In the genomic region with DNA sequence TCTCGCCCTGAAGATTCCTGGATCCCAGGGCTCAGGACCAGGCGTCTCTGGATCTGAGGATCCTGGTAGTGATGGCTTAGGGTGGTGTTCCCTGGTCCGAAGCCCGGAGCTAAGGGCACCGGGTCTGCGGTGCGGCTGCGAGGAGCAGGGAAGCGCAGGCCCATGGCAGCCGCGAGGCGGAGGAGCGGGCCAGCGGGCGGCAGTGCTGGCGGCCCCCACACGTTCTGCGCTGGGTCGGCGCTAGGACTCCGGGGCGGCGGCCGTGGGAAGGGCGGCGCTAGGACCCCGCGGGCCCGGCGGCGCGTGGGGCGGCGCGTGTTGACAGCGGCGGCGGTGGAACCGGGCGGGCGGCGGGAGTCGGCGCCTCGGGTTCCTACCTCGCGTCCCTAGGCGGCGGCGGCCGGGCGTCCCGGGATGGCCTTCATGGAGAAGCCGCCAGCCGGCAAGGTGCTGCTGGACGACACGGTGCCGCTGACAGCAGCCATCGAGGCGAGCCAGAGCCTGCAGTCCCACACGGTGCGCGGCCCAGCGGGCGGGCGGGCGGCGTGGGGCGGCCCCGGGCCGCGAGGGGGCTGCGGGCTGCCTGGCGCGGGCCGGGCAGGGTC, we compare ENCODE assay signal across 8 cellular contexts. TPM values are rescaled to one million over a fixed set of nuclear protein-coding genes. Genes with fewer than 3 reads are reported as not detected.
DNase-seq lines count a peak whose midpoint lies in the region; ATAC-seq and TF ChIP-seq lines count a peak whose summit lies in the region.

PXK (plus strand) TSS at position 318 of the 605 bp plus-strand sequence; CDS start at position 415, 97 bp downstream.

- H3K9me3 Mint-ChIP-seq in CD14-positive monocyte, result no peaks in the 10 kb centered on the region
- H3K9me3 Mint-ChIP-seq in naive thymus-derived CD8-positive, alpha-beta T cell, result no peaks in the 10 kb centered on the region
- no peaks in the 10 kb centered on the region for H3K9me3 Mint-ChIP-seq in stimulated activated naive B cell treated with anti-CD40 and anti-IgM and Interleukin-4, amounts not matched to agents 10 μg/mL and 1 μg/mL and 100 μg/mL, for 72 hours

- H3K27ac ChIP-seq in RWPE1, result peak within 1 kb of the TSS; percentile 80

- peak within 1 kb of the TSS; percentile 94 to 100 (median 98) for H3K27ac Mint-ChIP-seq in CD14-positive monocyte
- H3K27ac Mint-ChIP-seq in naive thymus-derived CD8-positive, alpha-beta T cell, result peak within 1 kb of the TSS; percentile 55 to 98 (median 94)
- peak within 1 kb of the TSS; percentile 94 for H3K27ac Mint-ChIP-seq in stimulated activated naive B cell treated with anti-CD40 and anti-IgM and Interleukin-4, amounts not matched to agents 10 μg/mL and 1 μg/mL and 100 μg/mL, for 72 hours

- ATAC-seq in HG03378 (IDR thresholded peaks at IDR 0.05; ENCODE audit: unreplicated experiment), result peak; percentile 60
- peak; percentile 91 to 94 for ATAC-seq in naive thymus-derived CD8-positive, alpha-beta T cell
- ATAC-seq in stimulated activated naive B cell treated with anti-CD40 and anti-IgM and Interleukin-4, amounts not matched to agents 10 μg/mL and 1 μg/mL and 100 μg/mL, for 72 hours (replicated peaks), result peak; percentile 92 to 93

- H3K27me3 Mint-ChIP-seq in CD14-positive monocyte (ENCODE audit: low read depth in 3 of 3), result peaks cover 0 to 3% (median 2%) of the 10 kb centered on the region in 3 donors
- H3K27me3 Mint-ChIP-seq in naive thymus-derived CD8-positive, alpha-beta T cell, result no peaks in the 10 kb centered on the region
- H3K27me3 Mint-ChIP-seq in stimulated activated naive B cell treated with anti-CD40 and anti-IgM and Interleukin-4, amounts not matched to agents 10 μg/mL and 1 μg/mL and 100 μg/mL, for 72 hours, result no peaks in the 10 kb centered on the region

- POLR2A ChIA-PET in RWPE1 (lab: Yijun Ruan, JAX; ENCODE audit: low non-redundant PET), result interaction anchor here (0.6 kb wide), 1 partner anchor 21 kb away, joined by 5 read pairs; no protein-coding TSS in a partner anchor
- POLR2A ChIA-PET in naive thymus-derived CD8-positive, alpha-beta T cell (lab: Charles Lee), result interaction anchor here (1.0 to 3.2 kb wide), 4 partner anchors 18 to 160 kb away, joined by 3 to 14 read pairs (median 8); partner anchors contain the start of genes HTD2, KCTD6 and RPP14

- intact Hi-C loops in CD14-positive monocyte (cut with micrococcal nuclease), result loop anchor here (5.0 to 10.0 kb wide), 3 partner anchors 162 to 348 kb away; partner anchors contain the start of gene KCTD6 (in 1 of the 2)

- H3K4me1 Mint-ChIP-seq in CD14-positive monocyte, result peaks cover 46% of the 10 kb centered on the region
- peaks cover 22 to 56% (median 39%) of the 10 kb centered on the region in 4 donors for H3K4me1 Mint-ChIP-seq in naive thymus-derived CD8-positive, alpha-beta T cell
- peaks cover 27 to 66% of the 10 kb centered on the region in 2 donors for H3K4me1 Mint-ChIP-seq in stimulated activated naive B cell treated with anti-CD40 and anti-IgM and Interleukin-4, amounts not matched to agents 10 μg/mL and 1 μg/mL and 100 μg/mL, for 72 hours

- peaks cover 4% of the 10 kb centered on the region in 2 donors for H3K36me3 Mint-ChIP-seq in CD14-positive monocyte
- H3K36me3 Mint-ChIP-seq in naive thymus-derived CD8-positive, alpha-beta T cell, result peaks cover 0 to 3% (median 0%) of the 10 kb centered on the region in 3 donors
- peaks cover 10 to 14% of the 10 kb centered on the region in 2 donors for H3K36me3 Mint-ChIP-seq in stimulated activated naive B cell treated with anti-CD40 and anti-IgM and Interleukin-4, amounts not matched to agents 10 μg/mL and 1 μg/mL and 100 μg/mL, for 72 hours

- peak within 1 kb of the TSS; percentile 100 for H3K4me3 Mint-ChIP-seq in CD14-positive monocyte
- peak within 1 kb of the TSS; percentile 94 to 100 (median 99) for H3K4me3 Mint-ChIP-seq in naive thymus-derived CD8-positive, alpha-beta T cell
- peak within 1 kb of the TSS; percentile 99 to 100 for H3K4me3 Mint-ChIP-seq in stimulated activated naive B cell treated with anti-CD40 and anti-IgM and Interleukin-4, amounts not matched to agents 10 μg/mL and 1 μg/mL and 100 μg/mL, for 72 hours

- TF ChIP-seq CTCF in CD14-positive monocyte (IDR thresholded peaks at IDR 0.05) (no peak), RWPE1 (conservative IDR thresholded peaks at IDR 0.05; ENCODE audit: low read depth) (no peak), fibroblast of mammary gland (conservative IDR thresholded peaks at IDR 0.05; ENCODE audit: control insufficient read depth, insufficient read depth, low read depth, low read length) (no peak)

- H3K4me3 ChIP-seq in fibroblast of mammary gland (ENCODE audit: control insufficient read depth, low read depth, low read length), result peak within 1 kb of the TSS; percentile 66

- DNase-seq in CD14-positive monocyte (ENCODE audit: low spot score) (peak; percentile 71), GM19238 (ENCODE audit: insufficient read length, low spot score) (peak; percentile 74), RWPE1 (ENCODE audit: low spot score) (peak; percentile 52), fibroblast of mammary gland (ENCODE audit: low read depth) (peak; percentile 67)
- DNase-seq in activated T-helper 9 cell treated with anti-CD3 and anti-CD28 coated beads, Interleukin-2, amount 50 U/mL, for 16 hours (ENCODE audit: low read depth), result peak; percentile 75
- DNase-seq in naive thymus-derived CD8-positive, alpha-beta T cell, result peak; percentile 60 to 81 (median 78)
- DNase-seq in stimulated activated naive B cell treated with anti-CD40 and anti-IgM and Interleukin-4, amounts not matched to agents 10 μg/mL and 1 μg/mL and 100 μg/mL, for 72 hours, result peak; percentile 76

- CTCF ChIA-PET in RWPE1 (lab: Yijun Ruan, JAX), result no interaction called here

RNA-seq across cellular contexts. Expression of gene PXK, which starts in this region (rescaled TPM):
- polyA plus RNA-seq in CD14-positive monocyte, result 10 to 100 TPM; 52.9 to 54.0 TPM
- total RNA-seq in naive thymus-derived CD8-positive, alpha-beta T cell, result 10 to 100 TPM; 24.1 to 26.6 TPM
- 10 to 100 TPM; 16.3 to 21.9 (median 21.0) TPM for polyA plus RNA-seq in naive thymus-derived CD8-positive, alpha-beta T cell

Comparison
In these comparisons a context has a peak if more than half of its experiments do, and no peak if none do; other contexts are left out.
1. Peak in every context shown above with its lines: DNase-seq, ATAC-seq, H3K4me3 ChIP-seq and H3K27ac ChIP-seq.